In genomic region chr4:1347410-1347864, GRCh38 we compare ENCODE assay signal across 1 cellular context.
TF ChIP-seq lines count a peak whose summit lies in the region.

No MANE protein-coding gene starts in this region.

TF ChIP-seq in HepG2, 621 proteins besides CTCF, POLR2A, EP300 and RAD21 (continued from another document and continues in another):
- TF ChIP-seq ZBTB49 (CRISPR knock-in tag; IDR thresholded peaks at IDR 0.05; ENCODE audit: borderline replicate concordance), result no peak
- 0 out of 2 replicates have a peak, but pooled peaks have one; percentile 29 for TF ChIP-seq E2F5 (CRISPR knock-in tag; conservative IDR thresholded peaks at IDR 0.05)
- TF ChIP-seq ZNF512 (CRISPR knock-in tag; IDR thresholded peaks at IDR 0.05), result no peak
- no peak for TF ChIP-seq LRRFIP1 (CRISPR knock-in tag; conservative IDR thresholded peaks at IDR 0.05)
- TF ChIP-seq IRX3 (CRISPR knock-in tag; IDR thresholded peaks at IDR 0.05; ENCODE audit: borderline replicate concordance, low read depth), result 0 out of 2 replicates have a peak, but pooled peaks have one; percentile 79
- no peak for TF ChIP-seq ZNF232 (CRISPR knock-in tag; IDR thresholded peaks at IDR 0.05; ENCODE audit: borderline replicate concordance)
- TF ChIP-seq ZNF776 (CRISPR knock-in tag; IDR thresholded peaks at IDR 0.05), result 0 out of 2 replicates have a peak, but pooled peaks have one; percentile 2
- TF ChIP-seq CAMTA2 (CRISPR knock-in tag; IDR thresholded peaks at IDR 0.05; ENCODE audit: borderline replicate concordance), result 0 out of 2 replicates have a peak, but pooled peaks have one; percentile 21
- 0 out of 2 replicates have a peak, but pooled peaks have one; percentile 8 for TF ChIP-seq ARNTL (CRISPR knock-in tag; IDR thresholded peaks at IDR 0.05)
- TF ChIP-seq HOXA9 (CRISPR knock-in tag; IDR thresholded peaks at IDR 0.05; ENCODE audit: borderline replicate concordance), result no peak
- peak; percentile 83 for TF ChIP-seq RBFOX2 (IDR thresholded peaks at IDR 0.05; ENCODE audit: low read depth, low read length)
- TF ChIP-seq KDM3A (CRISPR knock-in tag; IDR thresholded peaks at IDR 0.05; ENCODE audit: low read depth), result no peak
- no peak for TF ChIP-seq HNF4G (IDR thresholded peaks at IDR 0.05; ENCODE audit: borderline replicate concordance, low read depth, low read length)
- TF ChIP-seq HNF4G (CRISPR knock-in tag; IDR thresholded peaks at IDR 0.05; ENCODE audit: borderline replicate concordance, low read depth), result no peak
- TF ChIP-seq YY1 (IDR thresholded peaks at IDR 0.05; ENCODE audit: insufficient read depth, insufficient replicate concordance, low read depth, low read length), result no peak
- no peak for TF ChIP-seq JUN (CRISPR knock-in tag; IDR thresholded peaks at IDR 0.05)
- no peak for TF ChIP-seq ATF2 (CRISPR knock-in tag; IDR thresholded peaks at IDR 0.05)
- no peak for TF ChIP-seq RCOR2 (CRISPR knock-in tag; IDR thresholded peaks at IDR 0.05)
- no peak for TF ChIP-seq ZSCAN5A (CRISPR knock-in tag; IDR thresholded peaks at IDR 0.05; ENCODE audit: borderline replicate concordance)
- TF ChIP-seq ZNF446 (CRISPR knock-in tag; IDR thresholded peaks at IDR 0.05), result peak; percentile 83
- peak; percentile 59; the same call in 1 of the 2 replicates for TF ChIP-seq ZNF879 (CRISPR knock-in tag; IDR thresholded peaks at IDR 0.05)
- no peak for TF ChIP-seq PRMT3 (CRISPR knock-in tag; IDR thresholded peaks at IDR 0.05; ENCODE audit: borderline replicate concordance, low read depth)
- no peak for TF ChIP-seq RORA (CRISPR knock-in tag; IDR thresholded peaks at IDR 0.05)
- no peak for TF ChIP-seq HOXD1 (CRISPR knock-in tag; IDR thresholded peaks at IDR 0.05)
- no peak for TF ChIP-seq SIN3A (IDR thresholded peaks at IDR 0.05; ENCODE audit: borderline replicate concordance, low read depth, low read length)
- TF ChIP-seq CHCHD3 (CRISPR knock-in tag; IDR thresholded peaks at IDR 0.05), result no peak
- 0 out of 2 replicates have a peak, but pooled peaks have one; percentile 17 for TF ChIP-seq NR0B2 (CRISPR knock-in tag; IDR thresholded peaks at IDR 0.05)
- TF ChIP-seq HDAC1 (CRISPR knock-in tag; IDR thresholded peaks at IDR 0.05), result peak; percentile 51; the same call in 1 of the 2 replicates
- no peak for TF ChIP-seq PLRG1 (conservative IDR thresholded peaks at IDR 0.05)
- TF ChIP-seq ZNF780A (CRISPR knock-in tag; IDR thresholded peaks at IDR 0.05), result no peak
- no peak for TF ChIP-seq ATF5 (CRISPR knock-in tag; IDR thresholded peaks at IDR 0.05; ENCODE audit: low read depth)
- TF ChIP-seq ZNF768 (CRISPR knock-in tag; IDR thresholded peaks at IDR 0.05), result peak; percentile 69; the same call in 1 of the 2 replicates
- no peak for TF ChIP-seq RBM22 (optimal IDR thresholded peaks at IDR 0.05; ENCODE audit: low read length)
- no peak for TF ChIP-seq ZNF207 (IDR thresholded peaks at IDR 0.05; ENCODE audit: borderline replicate concordance)
- TF ChIP-seq PAX8 (CRISPR knock-in tag; IDR thresholded peaks at IDR 0.05; ENCODE audit: borderline replicate concordance), result no peak
- TF ChIP-seq NFATC3 (CRISPR knock-in tag; IDR thresholded peaks at IDR 0.05), result no peak
- TF ChIP-seq CBX5 (CRISPR knock-in tag; IDR thresholded peaks at IDR 0.05; ENCODE audit: borderline replicate concordance), result 0 out of 2 replicates have a peak, but pooled peaks have one; percentile 32
- TF ChIP-seq NRL (CRISPR knock-in tag; IDR thresholded peaks at IDR 0.05; ENCODE audit: borderline replicate concordance), result peak; percentile 71
- TF ChIP-seq CEBPG (CRISPR knock-in tag; IDR thresholded peaks at IDR 0.05), result no peak
- no peak; the same call in 1 of the 2 replicates for TF ChIP-seq ZSCAN25 (CRISPR knock-in tag; IDR thresholded peaks at IDR 0.05)
- TF ChIP-seq ZNF773 (CRISPR knock-in tag; IDR thresholded peaks at IDR 0.05; ENCODE audit: borderline replicate concordance), result no peak
- TF ChIP-seq ZNF605 (CRISPR knock-in tag; IDR thresholded peaks at IDR 0.05), result peak; percentile 53; the same call in 1 of the 2 replicates
- no peak; the same call in 1 of the 2 replicates for TF ChIP-seq MXD3 (CRISPR knock-in tag; IDR thresholded peaks at IDR 0.05)
- peak; percentile 26 for TF ChIP-seq ZNF777 (CRISPR knock-in tag; IDR thresholded peaks at IDR 0.05)
- TF ChIP-seq KAT8 (CRISPR knock-in tag; IDR thresholded peaks at IDR 0.05), result 0 out of 2 replicates have a peak, but pooled peaks have one; percentile 1
- TF ChIP-seq KLF6 (CRISPR knock-in tag; IDR thresholded peaks at IDR 0.05), result 0 out of 2 replicates have a peak, but pooled peaks have one; percentile 57
- no peak for TF ChIP-seq NR2F6 (IDR thresholded peaks at IDR 0.05)
- 0 out of 2 replicates have a peak, but pooled peaks have one; percentile 19 for TF ChIP-seq NR2F6 (CRISPR knock-in tag; IDR thresholded peaks at IDR 0.05)
- no peak for TF ChIP-seq ZNF572 (CRISPR knock-in tag; IDR thresholded peaks at IDR 0.05)
- TF ChIP-seq ZNF281 (CRISPR knock-in tag; IDR thresholded peaks at IDR 0.05; ENCODE audit: borderline replicate concordance), result 0 out of 2 replicates have a peak, but pooled peaks have one; percentile 20
